In genomic region chr7:134458806-134459698, GRCh38 we compare ENCODE assay signal across 8 cellular contexts. TPM values are rescaled to one million over a fixed set of nuclear protein-coding genes. Genes with fewer than 3 reads are reported as not detected.
DNase-seq lines count a peak whose midpoint lies in the region; ATAC-seq and TF ChIP-seq lines count a peak whose summit lies in the region.

Gene AKR1B1 (minus strand): TSS chr7:134459100. CDS start chr7:134459062, 38 bp downstream.

- POLR2A ChIA-PET in AG04449 (lab: Yijun Ruan, JAX), result interaction anchor here (1.1 to 1.3 kb wide), 2 partner anchors 10 to 19 kb away, joined by 3 to 5 read pairs; no protein-coding TSS in a partner anchor

- no peaks in the 10 kb centered on the region for H3K36me3 ChIP-seq in colonic mucosa

- H3K4me1 ChIP-seq in colonic mucosa, result no peaks in the 10 kb centered on the region

- no peaks in the 10 kb centered on the region for H3K9me3 ChIP-seq in colonic mucosa

- peak; percentile 88 for ATAC-seq in GM18870 (IDR thresholded peaks at IDR 0.05; ENCODE audit: unreplicated experiment)
- peak; percentile 94 for ATAC-seq in HG03108 (IDR thresholded peaks at IDR 0.05; ENCODE audit: unreplicated experiment)

- peak; percentile 85 for TF ChIP-seq CTCF in AG04449 (IDR thresholded peaks at IDR 0.05; ENCODE audit: insufficient read depth, low read length, missing control alignments)
- no peak for TF ChIP-seq CTCF in colonic mucosa (IDR thresholded peaks at IDR 0.05)

- H3K4me3 ChIP-seq in AG04449 (ENCODE audit: low read depth, low read length) (peak within 1 kb of the TSS; percentile 91), colonic mucosa (peak within 1 kb of the TSS; percentile 86)

- peak within 1 kb of the TSS; percentile 69 for H3K27ac ChIP-seq in colonic mucosa
- peak within 1 kb of the TSS; percentile 79 for H3K27ac ChIP-seq in layer of hippocampus (ENCODE audit: low read depth, low read length)

- H3K27me3 ChIP-seq in colonic mucosa (no peaks in the 10 kb centered on the region), layer of hippocampus (ENCODE audit: control insufficient read depth, insufficient read depth, low read length) (no peaks in the 10 kb centered on the region)

- peak; percentile 45 for DNase-seq in AG04449 (ENCODE audit: low read depth, low spot score)
- peak; percentile 72 to 89 for DNase-seq in NCI-H446 (lab: John Stamatoyannopoulos, UW)
- DNase-seq in activated CD4-positive, alpha-beta T cell treated with anti-CD3 and anti-CD28 coated beads for 48 hours, result peak; percentile 93
- DNase-seq in colonic mucosa, result peak; percentile 85
- peak; percentile 90 for DNase-seq in stimulated activated CD4-positive, alpha-beta T cell treated with anti-CD3 and anti-CD28 coated beads, Interleukin-1b, Interleukin-23, amount 100 ng/mL, for 48 hours

- H3K9ac ChIP-seq in colonic mucosa (ENCODE audit: low read depth in 2 of 2, low read length in 2 of 2), result peak within 1 kb of the TSS; percentile 56 to 88

- intact Hi-C loops in colonic mucosa (cut with DNase I), result no loop called here

- CTCF ChIA-PET in AG04449 (lab: Yijun Ruan, JAX), result interaction anchor here (0.7 to 7.9 kb wide), 13 partner anchors 9 to 149 kb away, joined by 3 to 64 read pairs (median 7); no protein-coding TSS in a partner anchor

RNA-seq across cellular contexts. Expression of gene AKR1B1, which starts in this region (rescaled TPM):
- 10 to 100 TPM; 24.9 to 26.9 TPM for total RNA-seq in colonic mucosa

Comparison
In these comparisons a context has a peak if more than half of its experiments do, and no peak if none do; other contexts are left out.
1. Peak in every context shown above with its lines: DNase-seq, ATAC-seq, H3K4me3 ChIP-seq and H3K27ac ChIP-seq.